In the genomic region with DNA sequence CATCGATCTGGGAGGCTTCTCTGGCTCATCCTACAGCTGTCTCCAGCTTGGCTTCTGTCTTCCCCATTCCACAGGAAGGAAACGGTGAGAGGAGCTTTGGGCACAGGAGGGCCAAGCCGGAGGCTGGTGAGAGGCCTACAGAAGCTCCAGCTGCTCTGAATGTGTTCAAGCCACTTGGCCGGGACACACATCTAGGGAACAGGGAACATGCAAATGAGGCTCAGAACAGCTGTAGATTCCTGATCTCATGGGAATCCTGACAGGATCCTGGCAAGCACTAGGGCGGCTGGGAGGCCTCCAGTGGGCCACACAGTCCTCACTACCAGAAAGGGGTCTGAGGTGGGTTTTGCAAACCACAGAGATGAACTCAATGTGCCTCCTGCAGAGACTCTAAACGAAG, we compare ENCODE assay signal across 19 cellular contexts. TPM values are rescaled to one million over a fixed set of nuclear protein-coding genes. Genes with fewer than 3 reads are reported as not detected.
"Had no signal": no experiment of that assay in that cellular context is flagged by ENCODE, and none has a peak within 500 bp of the region (broad histone marks: within the 10 kb centered on the region; RNA-seq: fewer than 3 reads in every experiment).

No MANE protein-coding gene starts in this region.

- H3K4me1 ChIP-seq: foreskin keratinocyte, left lung, right lobe of liver, tibial artery had no signal

- H3K27me3 ChIP-seq: left lung, right lobe of liver had no signal

- H3K4me3 ChIP-seq: left lung, right lobe of liver, tibial artery had no signal

- H3K36me3 ChIP-seq: left lung, right lobe of liver, tibial artery had no signal

- DNase-seq: activated CD4-positive, alpha-beta T cell treated with anti-CD3 and anti-CD28 coated beads for 1 hour; activated CD4-positive, alpha-beta T cell treated with anti-CD3 and anti-CD28 coated beads, Interleukin-2, amount 50 U/mL, for 1 hour; activated T-cell treated with anti-CD3 and anti-CD28 coated beads, Interleukin-2, amount 50 U/mL, for 1 hour; aorta; effector memory CD4-positive, alpha-beta T cell; foreskin keratinocyte; kidney; left lung; mammary epithelial cell; midbrain; nephron progenitor cell; occipital lobe; right lobe of liver; small intestine; stimulated activated CD4-positive, alpha-beta T cell treated with anti-CD3 and anti-CD28 coated beads, Interleukin-2, amount 100 ng/mL, for 24 hours; stimulated activated naive CD8-positive, alpha-beta T cell treated with anti-CD3 and anti-CD28 coated beads, Interleukin-15, amount 100 ng/mL, for 72 hours; tibial artery had no signal

- H3K9me3 ChIP-seq: left lung, right lobe of liver, tibial artery had no signal

- H3K27ac ChIP-seq: foreskin keratinocyte, left lung, right lobe of liver, tibial artery had no signal

RNA-seq across cellular contexts. Expression of a gene that starts 13.7 kb away (rescaled TPM):
- total RNA-seq: activated naive CD4-positive, alpha-beta T cell treated with anti-CD3 and anti-CD28 coated beads, Interleukin-2, amount 50 U/mL, for 72 hours; foreskin keratinocyte; glomerular endothelial cell had no signal
- polyA plus RNA-seq: foreskin keratinocyte had no signal
